Comparison of ENCODE assay signal across 9 cellular contexts in genomic region chr1:110872366-110872744, GRCh38. TPM values are rescaled to one million over a fixed set of nuclear protein-coding genes. Genes with fewer than 3 reads are reported as not detected.
A peak's percentile ranks its signal among the peaks of the same experiment; 100 is the strongest.
DNase-seq lines count a peak whose midpoint lies in the region; ATAC-seq and TF ChIP-seq lines count a peak whose summit lies in the region.
"Had no signal": no experiment of that assay in that cellular context is flagged by ENCODE, and none has a peak within 500 bp of the region (broad histone marks: within the 10 kb centered on the region; RNA-seq: fewer than 3 reads in every experiment).

No MANE protein-coding gene starts in this region.

- ATAC-seq in GM18861 (IDR thresholded peaks at IDR 0.05; ENCODE audit: unreplicated experiment): peak; percentile 37
- ATAC-seq in HG02642 (IDR thresholded peaks at IDR 0.05; ENCODE audit: poor library complexity, unreplicated experiment): peak; percentile 35
- ATAC-seq in HG03520 (IDR thresholded peaks at IDR 0.05; ENCODE audit: unreplicated experiment): no peak
- no peak for ATAC-seq in GM21737 (IDR thresholded peaks at IDR 0.05; ENCODE audit: unreplicated experiment)
- ATAC-seq in omental fat pad (ENCODE audit: low FRiP score): no peak
- ATAC-seq: SK-N-SH treated with all-trans-retinoic acid at 6 μM for 48 hours had no signal

- H3K4me3 Mint-ChIP-seq in activated CD4-positive, alpha-beta memory T cell treated with anti-CD3 and anti-CD28 coated beads, Interleukin-2, amount 10 ng/mL, durations not matched to agents 7 days and 5 days: peak overlapping the region; percentile 97

- H3K4me1 Mint-ChIP-seq in activated CD4-positive, alpha-beta memory T cell treated with anti-CD3 and anti-CD28 coated beads, Interleukin-2, amount 10 ng/mL, durations not matched to agents 7 days and 5 days: peaks cover 34% of the 10 kb centered on the region

- peaks cover 59% of the 10 kb centered on the region for H3K36me3 Mint-ChIP-seq in activated CD4-positive, alpha-beta memory T cell treated with anti-CD3 and anti-CD28 coated beads, Interleukin-2, amount 10 ng/mL, durations not matched to agents 7 days and 5 days (ENCODE audit: low read depth)

- TF ChIP-seq CTCF in omental fat pad (IDR thresholded peaks at IDR 0.05): no peak

- POLR2A ChIA-PET in activated CD4-positive, alpha-beta memory T cell treated with anti-CD3 and anti-CD28 coated beads, Interleukin-2, amount 10 ng/mL, durations not matched to agents 7 days and 5 days (lab: Charles Lee): interaction anchor here (0.6 to 8.1 kb wide), 23 partner anchors 7 to 1324 kb away, joined by 3 to 170 read pairs (median 6); partner anchors contain the start of genes GNAI3, KCNA3, LRIF1 and RBM15

- CTCF ChIA-PET in activated CD4-positive, alpha-beta memory T cell treated with anti-CD3 and anti-CD28 coated beads, Interleukin-2, amount 10 ng/mL, durations not matched to agents 7 days and 5 days (lab: Charles Lee): interaction anchor here (0.6 to 1.1 kb wide), 3 partner anchors 120 to 1749 kb away, joined by 3 to 4 read pairs (median 3); no protein-coding TSS in a partner anchor

- H3K27me3 Mint-ChIP-seq in activated CD4-positive, alpha-beta memory T cell treated with anti-CD3 and anti-CD28 coated beads, Interleukin-2, amount 10 ng/mL, durations not matched to agents 7 days and 5 days: no peaks in the 10 kb centered on the region

- H3K9me3 Mint-ChIP-seq in activated CD4-positive, alpha-beta memory T cell treated with anti-CD3 and anti-CD28 coated beads, Interleukin-2, amount 10 ng/mL, durations not matched to agents 7 days and 5 days: peaks cover 11% of the 10 kb centered on the region

- H3K27ac Mint-ChIP-seq in activated CD4-positive, alpha-beta memory T cell treated with anti-CD3 and anti-CD28 coated beads, Interleukin-2, amount 10 ng/mL, durations not matched to agents 7 days and 5 days: peak overlapping the region; percentile 97

- no peak for DNase-seq in activated CD4-positive, alpha-beta memory T cell treated with anti-CD3 and anti-CD28 coated beads, Interleukin-2, amount 10 ng/mL, durations not matched to agents 7 days and 5 days
- peak; percentile 48 for DNase-seq in pons (ENCODE audit: low spot score)
- no peak for DNase-seq in SKM-1 treated with dmso at 0.1 percent for 144 hours (lab: John Stamatoyannopoulos, UW; ENCODE audit: unreplicated experiment)
- DNase-seq in omental fat pad (ENCODE audit: low spot score): no peak

RNA-seq across cellular contexts. Expression of gene CD53, which starts 0.6 kb away (rescaled TPM):
- total RNA-seq in activated CD4-positive, alpha-beta memory T cell treated with anti-CD3 and anti-CD28 coated beads, Interleukin-2, amount 10 ng/mL, durations not matched to agents 7 days and 5 days: 100 to 1,000 TPM; 657 to 659 TPM
- 100 to 1,000 TPM in 2 of 4 donors, 10 to 100 TPM in 2; 58.8 to 204 (median 95.3) TPM for total RNA-seq in omental fat pad

Comparison
In these comparisons a context has a peak if more than half of its experiments do, and no peak if none do; other contexts are left out.
1. ATAC-seq: peak in GM18861 (single experiment) and HG02642 (single experiment); none in HG03520 (single experiment), GM21737 (single experiment) and omental fat pad (single experiment).